In the genomic region with DNA sequence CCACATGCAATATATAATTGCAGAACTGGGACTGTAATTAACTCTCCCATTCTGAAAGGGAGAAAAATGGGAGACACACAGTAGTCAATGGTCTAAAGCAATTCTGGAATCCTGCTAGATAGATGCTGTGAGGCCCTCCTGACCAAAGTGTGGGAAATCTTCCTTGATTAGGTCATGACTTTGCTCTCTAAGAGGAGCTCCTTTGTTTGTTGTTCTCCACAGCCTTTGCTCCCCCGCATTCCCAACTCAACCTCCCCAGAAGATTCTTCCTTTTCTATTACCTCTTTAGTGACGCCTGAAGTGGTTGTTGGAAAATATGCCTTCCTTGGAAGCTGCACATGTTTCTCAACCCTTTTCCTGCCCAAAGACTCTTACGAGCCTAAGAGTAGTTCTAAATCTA, we compare ENCODE assay signal across 24 cellular contexts. TPM values are rescaled to one million over a fixed set of nuclear protein-coding genes. Genes with fewer than 3 reads are reported as not detected.
"Had no signal": no experiment of that assay in that cellular context is flagged by ENCODE, and none has a peak within 500 bp of the region (broad histone marks: within the 10 kb centered on the region; RNA-seq: fewer than 3 reads in every experiment).

No MANE protein-coding gene starts in this region.

- H3K27me3 ChIP-seq: right atrium auricular region had no signal

- H3K4me1 Mint-ChIP-seq: immature natural killer cell; naive thymus-derived CD4-positive, alpha-beta T cell had no signal

- H3K27ac ChIP-seq: gastroesophageal sphincter, right atrium auricular region, sigmoid colon, skin epidermis, stomach had no signal

- H3K4me1 ChIP-seq: gastroesophageal sphincter, right atrium auricular region, sigmoid colon, stomach had no signal

- H3K4me3 Mint-ChIP-seq: immature natural killer cell; naive thymus-derived CD4-positive, alpha-beta T cell had no signal

- H3K9me3 Mint-ChIP-seq: naive thymus-derived CD4-positive, alpha-beta T cell had no signal

- H3K36me3 Mint-ChIP-seq: immature natural killer cell; naive thymus-derived CD4-positive, alpha-beta T cell had no signal

- H3K4me3 ChIP-seq: gastroesophageal sphincter, lung, right atrium auricular region, sigmoid colon, skin epidermis, stomach had no signal

- DNase-seq: effector memory CD4-positive, alpha-beta T cell; glutamatergic neuron; immature natural killer cell; left cardiac atrium; left ventricle myocardium superior; mesenchymal stem cell; naive thymus-derived CD4-positive, alpha-beta T cell; posterior cingulate gyrus; sigmoid colon; stimulated activated CD4-positive, alpha-beta T cell treated with anti-CD3 and anti-CD28 coated beads, Interleukin-12 subunit alpha, Interleukin-12 subunit beta, amount 100 ng/mL, for 4 hours; stimulated activated naive CD4-positive, alpha-beta T cell; stomach; substantia nigra; trophoblast cell had no signal

- H3K27ac Mint-ChIP-seq: immature natural killer cell; naive thymus-derived CD4-positive, alpha-beta T cell had no signal

- ATAC-seq: esophagus mucosa; gastroesophageal sphincter; left cardiac atrium; left ventricle myocardium superior; naive thymus-derived CD4-positive, alpha-beta T cell had no signal

- H3K9me3 ChIP-seq: gastroesophageal sphincter, right atrium auricular region, sigmoid colon, stomach had no signal

- H3K36me3 ChIP-seq: gastroesophageal sphincter, right atrium auricular region, sigmoid colon, stomach had no signal

RNA-seq across cellular contexts. Expression of gene LIN28B, which starts 28.8 kb away (rescaled TPM):
- total RNA-seq: esophagus mucosa; fibroblast of lung; gastroesophageal sphincter; left cardiac atrium; left ventricle myocardium superior; naive thymus-derived CD4-positive, alpha-beta T cell; osteocyte; pulmonary artery endothelial cell; right atrium auricular region; sigmoid colon; stomach had no signal
- polyA plus RNA-seq: fibroblast of lung; immature natural killer cell; keratinocyte; lung; naive thymus-derived CD4-positive, alpha-beta T cell; sigmoid colon; stomach; urinary bladder had no signal
